9 cellular contexts compared by ENCODE assay signal in the genomic region with DNA sequence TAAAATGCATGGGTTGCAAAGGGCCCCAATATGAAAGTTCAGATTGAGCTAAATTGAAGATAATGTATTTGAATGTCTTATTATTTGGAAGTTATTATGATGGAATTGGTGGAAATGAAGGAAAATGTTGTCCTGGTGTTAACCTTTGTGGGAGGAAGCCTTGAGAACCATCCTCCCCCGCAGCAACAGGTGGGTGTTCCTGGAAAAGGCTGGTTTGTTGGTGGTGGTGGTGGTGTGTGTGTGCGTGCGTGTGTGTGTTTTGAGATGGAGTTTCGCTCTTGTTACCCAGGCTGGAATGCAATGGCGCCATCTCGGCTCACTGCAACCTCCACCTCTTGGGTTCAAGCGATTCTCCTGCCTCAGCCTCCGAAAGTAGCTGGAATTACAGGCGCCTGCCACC. TPM values are rescaled to one million over a fixed set of nuclear protein-coding genes. Genes with fewer than 3 reads are reported as not detected.
"Had no signal": no experiment of that assay in that cellular context is flagged by ENCODE, and none has a peak within 500 bp of the region (broad histone marks: within the 10 kb centered on the region; RNA-seq: fewer than 3 reads in every experiment).

No MANE protein-coding gene starts in this region.

- H3K9ac ChIP-seq: KMS-11 had no signal

- FAIRE-seq: HepG2, HTR-8/SVneo had no signal

- H3K27ac ChIP-seq: HL-60, KMS-11 had no signal

- H3K36me3 Mint-ChIP-seq: IgD-negative memory B cell had no signal

- DNase-seq: IMR-90, KBM-7, KG1 had no signal

- H3K4me2 ChIP-seq: KMS-11 had no signal

- H3K9me3 Mint-ChIP-seq: IgD-negative memory B cell had no signal

- ATAC-seq: HepG2 had no signal

RNA-seq across cellular contexts. Expression of a gene that starts 36.2 kb away (rescaled TPM):
- total RNA-seq: HepG2, HT-29 had no signal
- polyA plus RNA-seq: HepG2 had no signal
